ENCODE assay signal across 8 cellular contexts in genomic region chr19:40716655-40717324, GRCh38. TPM values are rescaled to one million over a fixed set of nuclear protein-coding genes. Genes with fewer than 3 reads are reported as not detected.
DNase-seq lines count a peak whose midpoint lies in the region; ATAC-seq, FAIRE-seq and TF ChIP-seq lines count a peak whose summit lies in the region.

TSS of gene COQ8B (minus strand) at chr19:40716886. CDS start at chr19:40714632, 2,254 bp downstream.
TSS of gene ITPKC (plus strand) at chr19:40717112. CDS start at chr19:40717136, 24 bp downstream.

- peak within 1 kb of the TSS; percentile 93 for H3K27ac Mint-ChIP-seq in Caco-2 (ENCODE audit: unreplicated experiment)
- H3K27ac Mint-ChIP-seq in activated CD8-positive, alpha-beta memory T cell treated with anti-CD3 and anti-CD28 coated beads, Interleukin-2, amount 10 ng/mL, durations not matched to agents 7 days and 5 days, result peak within 1 kb of the TSS; percentile 96

- DNase-seq in Caco-2, result peak; percentile 100
- peak; percentile 93 for DNase-seq in HTR-8/SVneo (ENCODE audit: insufficient read length, low spot score)
- peak; percentile 87 for DNase-seq in NOMO-1 treated with DMSO at 0.1 percent for 48 hours (lab: John Stamatoyannopoulos, UW; ENCODE audit: unreplicated experiment)
- DNase-seq in activated CD8-positive, alpha-beta memory T cell treated with anti-CD3 and anti-CD28 coated beads, Interleukin-2, amount 10 ng/mL, durations not matched to agents 7 days and 5 days, result peak; percentile 100
- peak; percentile 90 to 100 for DNase-seq in H1 (ENCODE audit: low read depth in 1 of 2, low spot score in 2 of 2)
- DNase-seq in mesenchymal stem cell, result peak; percentile 98
- peak; percentile 100 for DNase-seq in stimulated activated CD8-positive, alpha-beta memory T cell treated with anti-CD3 and anti-CD28 coated beads, Interleukin-12 subunit alpha, Interleukin-12 subunit beta, amount 100 ng/mL, for 24 hours (ENCODE audit: extremely low read depth)

- H3K14ac ChIP-seq in H1 (ENCODE audit: insufficient read length) (no peak within 1 kb of the TSS), mesenchymal stem cell (ENCODE audit: low read length in 2 of 2) (peak within 1 kb of the TSS in 1 of 2 experiments; percentile 97)

- H3K9me3 ChIP-seq in Caco-2 (no peaks in the 10 kb centered on the region), H1 (ENCODE audit: insufficient read depth in 2 of 2, low read depth in 1 of 2, low read length in 1 of 2) (no peaks in the 10 kb centered on the region), mesenchymal stem cell (ENCODE audit: control insufficient read depth, low read length) (no peaks in the 10 kb centered on the region)

- peak in 1 of 2 experiments; percentile 70; a peak in 1 of 3 replicates for TF ChIP-seq POLR2A in H1 (IDR thresholded peaks at IDR 0.05; ENCODE audit: control extremely low read depth in 1 of 2, low read depth in 2 of 2, low read length in 2 of 2)

- H3K36me3 ChIP-seq in Caco-2 (ENCODE audit: control insufficient read depth, insufficient read depth, low read length) (peaks cover 3% of the 10 kb centered on the region), H1 (ENCODE audit: control insufficient read depth in 2 of 4, insufficient read depth in 4 of 4, low read length in 3 of 4) (peaks cover 0 to 9% (median 3%) of the 10 kb centered on the region in 4 experiments; a peak in 4 of 8 replicates), mesenchymal stem cell (ENCODE audit: control insufficient read depth in 1 of 2, insufficient read depth in 2 of 2, low read depth in 1 of 2, low read length in 2 of 2) (peaks cover 6 to 11% of the 10 kb centered on the region in 2 experiments)

- H3K23me2 ChIP-seq in H1 (ENCODE audit: low read depth, low read length), result peaks cover 23% of the 10 kb centered on the region

- H2AK5ac ChIP-seq in H1 (ENCODE audit: low read depth, low read length) (peak within 1 kb of the TSS; percentile 76), mesenchymal stem cell (ENCODE audit: low read length, severe bottlenecking) (peak within 1 kb of the TSS; percentile 96)

- H2AFZ ChIP-seq in H1 (ENCODE audit: low read length) (no peak within 1 kb of the TSS), mesenchymal stem cell (ENCODE audit: low read depth, low read length) (peak within 1 kb of the TSS; percentile 37)

- H3K27me3 ChIP-seq in Caco-2 (replicated peaks; ENCODE audit: control insufficient read depth, insufficient read depth, low read length), result no peaks in the 10 kb centered on the region
- H3K27me3 ChIP-seq in H1 (replicated peaks in 1 of 4; ENCODE audit: control insufficient read depth in 3 of 4, extremely low read depth in 1 of 4, insufficient read depth in 3 of 4, low read length in 3 of 4), result no peaks in the 10 kb centered on the region
- no peaks in the 10 kb centered on the region for H3K27me3 ChIP-seq in mesenchymal stem cell (ENCODE audit: control insufficient read depth in 1 of 2, insufficient read depth in 1 of 2, low read length in 2 of 2)

- FAIRE-seq in HTR-8/SVneo (lab: Jason Lieb, UNC) (peak; percentile 70), H1 (lab: Jason Lieb, UNC) (no peak)

- peaks cover 67% of the 10 kb centered on the region for H3K36me3 Mint-ChIP-seq in Caco-2 (ENCODE audit: insufficient read depth, unreplicated experiment)
- peaks cover 6% of the 10 kb centered on the region for H3K36me3 Mint-ChIP-seq in activated CD8-positive, alpha-beta memory T cell treated with anti-CD3 and anti-CD28 coated beads, Interleukin-2, amount 10 ng/mL, durations not matched to agents 7 days and 5 days

- H3K4me3 Mint-ChIP-seq in Caco-2 (ENCODE audit: unreplicated experiment), result peak within 1 kb of the TSS; percentile 84
- peak within 1 kb of the TSS; percentile 94 for H3K4me3 Mint-ChIP-seq in activated CD8-positive, alpha-beta memory T cell treated with anti-CD3 and anti-CD28 coated beads, Interleukin-2, amount 10 ng/mL, durations not matched to agents 7 days and 5 days

- H2BK120ac ChIP-seq in H1 (replicated peaks; ENCODE audit: low read depth, low read length) (no peak within 1 kb of the TSS), mesenchymal stem cell (ENCODE audit: low read depth, low read length) (peak within 1 kb of the TSS; percentile 37)

- H3K23ac ChIP-seq in H1 (ENCODE audit: insufficient read length) (no peak within 1 kb of the TSS), mesenchymal stem cell (ENCODE audit: low read length in 2 of 2) (peak within 1 kb of the TSS; percentile 14 to 67)

- H4K8ac ChIP-seq in H1 (ENCODE audit: extremely low read depth, insufficient read depth, low read length) (peak within 1 kb of the TSS; percentile 91), mesenchymal stem cell (ENCODE audit: low read length) (peak within 1 kb of the TSS; percentile 54)

- H4K5ac ChIP-seq in H1 (ENCODE audit: insufficient read length, low read depth, low read length), result no peak within 1 kb of the TSS

- no peak for TF ChIP-seq RAD21 in H1 (IDR thresholded peaks at IDR 0.05 in 1 of 2, conservative IDR thresholded peaks at IDR 0.05 in 1 of 2; ENCODE audit: low read depth in 2 of 2, low read length in 2 of 2)

- H3K4me1 ChIP-seq in Caco-2 (peaks cover 6% of the 10 kb centered on the region; the same call in 1 of the 2 replicates), H1 (replicated peaks in 1 of 4; ENCODE audit: control insufficient read depth in 3 of 4, insufficient read depth in 4 of 4, low read length in 3 of 4) (peaks cover 0 to 25% (median 8%) of the 10 kb centered on the region in 4 experiments; a peak in 6 of 7 replicates), mesenchymal stem cell (ENCODE audit: control insufficient read depth, insufficient read depth, low read depth, low read length) (peaks cover 27% of the 10 kb centered on the region)

- H4K91ac ChIP-seq in H1 (replicated peaks; ENCODE audit: insufficient read length, low read length), result no peak within 1 kb of the TSS
- peak within 1 kb of the TSS; percentile 79 for H4K91ac ChIP-seq in mesenchymal stem cell (ENCODE audit: low read length)

- CTCF ChIA-PET in Caco-2 (lab: Charles Lee) (interaction anchor here (0.5 to 1.4 kb wide), 2 partner anchors 17 to 54 kb away, joined by 3 to 4 read pairs; no protein-coding TSS in a partner anchor), H1 (lab: Charles Lee; ENCODE audit: partially characterized antibody) (interaction anchor here (0.6 to 1.6 kb wide), 11 partner anchors 14 to 190 kb away, joined by 3 to 4 read pairs (median 3); partner anchors contain the start of gene NUMBL)
- CTCF ChIA-PET in activated CD8-positive, alpha-beta memory T cell treated with anti-CD3 and anti-CD28 coated beads, Interleukin-2, amount 10 ng/mL, durations not matched to agents 7 days and 5 days (lab: Charles Lee), result interaction anchor here (0.6 to 2.1 kb wide), 11 partner anchors 15 to 103 kb away, joined by 3 to 14 read pairs (median 5); partner anchors contain the start of genes ACTMAP, EGLN2, NUMBL and RAB4B

- peaks cover 18% of the 10 kb centered on the region for H3K4me1 Mint-ChIP-seq in Caco-2 (ENCODE audit: low read depth, unreplicated experiment)
- H3K4me1 Mint-ChIP-seq in activated CD8-positive, alpha-beta memory T cell treated with anti-CD3 and anti-CD28 coated beads, Interleukin-2, amount 10 ng/mL, durations not matched to agents 7 days and 5 days, result peaks cover 64% of the 10 kb centered on the region

- 1% methylated on average over 38 of the region's 72 CpGs; no CpG with 5 or more reads in 1 of the 2 experiments for WGBS in H1 (ENCODE audit: extremely low coverage in 1 of 2, insufficient coverage in 1 of 2, insufficient read length in 1 of 2, insufficient replicate concordance in 2 of 2, low coverage in 1 of 2, low lambda C conversion rate in 2 of 2, missing lambda C conversion rate in 1 of 2), 2 experiments
- under 1% methylated on average over 72 of the region's 72 CpGs for WGBS in mesenchymal stem cell

- intact Hi-C loops in Caco-2 (cut with micrococcal nuclease; ENCODE audit: unreplicated experiment), result loop anchor here (1.0 to 2.0 kb wide), 3 partner anchors 35 to 82 kb away; partner anchors contain the start of genes EGLN2 and SNRPA

- H2BK20ac ChIP-seq in H1 (ENCODE audit: low read length), result no peak within 1 kb of the TSS

- H3K9ac ChIP-seq in H1 (replicated peaks in 1 of 4; ENCODE audit: extremely low read depth in 1 of 4, low read depth in 3 of 4, low read length in 3 of 4) (peak within 1 kb of the TSS; percentile 82 to 90 (median 87)), mesenchymal stem cell (ENCODE audit: low read length) (peak within 1 kb of the TSS; percentile 98)

- no TSS peak for BruUV-seq in Caco-2 (replicated peaks; lab: Mats Ljungman, UMichigan)

- H3K9me3 Mint-ChIP-seq in Caco-2 (ENCODE audit: unreplicated experiment), result no peaks in the 10 kb centered on the region
- no peaks in the 10 kb centered on the region for H3K9me3 Mint-ChIP-seq in activated CD8-positive, alpha-beta memory T cell treated with anti-CD3 and anti-CD28 coated beads, Interleukin-2, amount 10 ng/mL, durations not matched to agents 7 days and 5 days (ENCODE audit: low read depth)

- ATAC-seq in GM21381 (IDR thresholded peaks at IDR 0.05; ENCODE audit: unreplicated experiment), result peak; percentile 67
- peak; percentile 70 for ATAC-seq in activated CD8-positive, alpha-beta memory T cell treated with anti-CD3 and anti-CD28 coated beads, Interleukin-2, amount 10 ng/mL, durations not matched to agents 7 days and 5 days

- no peaks in the 10 kb centered on the region for H4K20me1 ChIP-seq in H1 (replicated peaks in 1 of 2; ENCODE audit: control insufficient read depth in 1 of 2, insufficient read depth in 2 of 2, low read length in 2 of 2)

- H3K18ac ChIP-seq in H1 (ENCODE audit: extremely low read depth, low read length), result peak within 1 kb of the TSS; percentile 48
- peak within 1 kb of the TSS; percentile 89 to 96 for H3K18ac ChIP-seq in mesenchymal stem cell (ENCODE audit: low read depth in 1 of 2, low read length in 2 of 2)

- H3K4ac ChIP-seq in H1 (replicated peaks; ENCODE audit: insufficient read length, low read depth, low read length), result no peak within 1 kb of the TSS
- H3K4ac ChIP-seq in mesenchymal stem cell (ENCODE audit: low read depth in 1 of 2, low read length in 2 of 2), result peak within 1 kb of the TSS; percentile 70 to 92

- peak within 1 kb of the TSS; percentile 52 for H3K56ac ChIP-seq in H1 (replicated peaks; ENCODE audit: insufficient read length, low read depth, low read length)

- H2BK12ac ChIP-seq in H1 (ENCODE audit: low read depth, low read length) (peak within 1 kb of the TSS; percentile 94), mesenchymal stem cell (ENCODE audit: low read length in 2 of 2) (peak within 1 kb of the TSS; percentile 18 to 82)

- TF ChIP-seq EP300 in H1 (IDR thresholded peaks at IDR 0.05; ENCODE audit: borderline replicate concordance in 1 of 2, low read depth in 2 of 2, low read length in 2 of 2), result peak; percentile 71 to 99

- 0 out of 2 replicates have a peak within 1 kb of the TSS, but pooled peaks have one; percentile 61 for H2BK15ac ChIP-seq in H1 (ENCODE audit: low read length)
- H2BK15ac ChIP-seq in mesenchymal stem cell (ENCODE audit: low read depth, poor library complexity, severe bottlenecking), result peak within 1 kb of the TSS; percentile 92

- H3K79me1 ChIP-seq in H1 (ENCODE audit: low read depth, low read length) (peaks cover 10% of the 10 kb centered on the region; the same call in 1 of the 2 replicates), mesenchymal stem cell (replicated peaks; ENCODE audit: low read length, poor library complexity, severe bottlenecking) (peaks cover 9% of the 10 kb centered on the region)

- H3K27ac ChIP-seq in H1 (ENCODE audit: low read depth, low read length), result peak within 1 kb of the TSS; percentile 74
- H3K27ac ChIP-seq in mesenchymal stem cell (ENCODE audit: low read length, poor library complexity, severe bottlenecking), result peak within 1 kb of the TSS; percentile 95

- H3K4me2 ChIP-seq in H1 (ENCODE audit: insufficient read depth in 1 of 2, low read depth in 2 of 2, low read length in 2 of 2) (peak within 1 kb of the TSS; percentile 96 to 100), mesenchymal stem cell (ENCODE audit: low read length, poor library complexity, severe bottlenecking) (peak within 1 kb of the TSS; percentile 90)

- H2BK5ac ChIP-seq in H1 (ENCODE audit: low read depth, low read length), result peak within 1 kb of the TSS; percentile 96
- peak within 1 kb of the TSS; percentile 85 for H2BK5ac ChIP-seq in mesenchymal stem cell (ENCODE audit: low read depth, low read length, poor library complexity, severe bottlenecking)

- POLR2A ChIA-PET in Caco-2 (lab: Charles Lee), result interaction anchor here (0.5 to 2.4 kb wide), 20 partner anchors 9 to 509 kb away, joined by 3 to 33 read pairs (median 4); partner anchors contain the start of genes ACTMAP, EGLN2, NUMBL and RAB4B
- POLR2A ChIA-PET in H1 (lab: Charles Lee; ENCODE audit: partially characterized antibody), result interaction anchor here (0.7 to 2.4 kb wide), 20 partner anchors 13 to 547 kb away, joined by 3 to 28 read pairs (median 5); partner anchors contain the start of genes ACTMAP, EGLN2, HNRNPUL1 and NUMBL

- H3K27me3 Mint-ChIP-seq in Caco-2 (ENCODE audit: insufficient read depth, unreplicated experiment), result no peaks in the 10 kb centered on the region
- no peaks in the 10 kb centered on the region for H3K27me3 Mint-ChIP-seq in activated CD8-positive, alpha-beta memory T cell treated with anti-CD3 and anti-CD28 coated beads, Interleukin-2, amount 10 ng/mL, durations not matched to agents 7 days and 5 days

- peaks cover 0 to 34% of the 10 kb centered on the region in 2 experiments; a peak in 2 of 4 replicates for H3K79me2 ChIP-seq in H1 (ENCODE audit: control insufficient read depth in 1 of 2, insufficient read depth in 2 of 2, low read length in 2 of 2)

- no peak for TF ChIP-seq CTCF in Caco-2 (IDR thresholded peaks at IDR 0.05; ENCODE audit: insufficient read depth in 1 of 2, low read depth in 1 of 2, low read length in 1 of 2, severe bottlenecking in 1 of 2, unreplicated experiment in 1 of 2)
- TF ChIP-seq CTCF in H1 (IDR thresholded peaks at IDR 0.05; ENCODE audit: control extremely low read depth in 1 of 3, insufficient read depth in 1 of 3, low read depth in 1 of 3, low read length in 3 of 3), result peak in 1 of 3 experiments; percentile 3; a peak in 1 of 4 replicates

- H3K4me3 ChIP-seq in Caco-2 (ENCODE audit: low read depth, low read length) (peak within 1 kb of the TSS; percentile 71), H1 (ENCODE audit: extremely low read depth in 1 of 4, insufficient read depth in 2 of 4, low read depth in 3 of 4, low read length in 4 of 4) (peak within 1 kb of the TSS; percentile 72 to 94 (median 90)), mesenchymal stem cell (ENCODE audit: insufficient read depth in 1 of 2, low read depth in 1 of 2, low read length in 2 of 2) (peak within 1 kb of the TSS; percentile 75 to 98)

RNA-seq across cellular contexts. Expression of gene COQ8B, which starts in this region (rescaled TPM):
- 30.9 and 35.7 TPM in 2 replicates for total RNA-seq in Caco-2 (2022)
- 10 to 100 TPM; 28.0 to 30.9 TPM for total RNA-seq in activated CD8-positive, alpha-beta memory T cell treated with anti-CD3 and anti-CD28 coated beads, Interleukin-2, amount 10 ng/mL, durations not matched to agents 7 days and 5 days
- 39.3 and 41.7 TPM in 2 replicates for total RNA-seq in H1 (2021; fragmentation: NEBNext Ultra II Directional; extraction: Animal tissue kit (Norgen Biotek cat#: 25700))
- polyA plus RNA-seq in H1 (2011; rRNA removed), result 46.1 and 67.6 TPM in 2 replicates
- polyA plus RNA-seq in H1 (2011; cell fraction: cytosol; rRNA removed), result 51.7 TPM
- polyA plus RNA-seq in H1 (2011; cell fraction: nucleus; rRNA removed), result 116 TPM
- 20.5 to 45.8 TPM (median 40.6 TPM) in 4 replicates for polyA plus RNA-seq in H1 (2012, experiment 1 of 2)
- 48.3 TPM for polyA plus RNA-seq in H1 (2012, experiment 2 of 2)
- 22.4 TPM for polyA plus RNA-seq in H1 (2013, experiment 1 of 2)
- 20.3 TPM for polyA plus RNA-seq in H1 (2013, experiment 2 of 2)
- 25.9 and 28.6 TPM in 2 replicates for polyA minus RNA-seq in H1 (2011; rRNA and poly(A)+ RNA removed)
- polyA minus RNA-seq in H1 (2011; cell fraction: cytosol; rRNA and poly(A)+ RNA removed), result 24.7 TPM
- 35.4 TPM for polyA minus RNA-seq in H1 (2011; cell fraction: nucleus; rRNA and poly(A)+ RNA removed)
- polyA plus RNA-seq in mesenchymal stem cell (2013, experiment 1 of 2), result 12.5 TPM
- 12.4 TPM for polyA plus RNA-seq in mesenchymal stem cell (2013, experiment 2 of 2)

RNA-seq across cellular contexts. Expression of gene ITPKC, which starts in this region (rescaled TPM):
- total RNA-seq in Caco-2 (2022), result 28.5 and 31.2 TPM in 2 replicates
- 1 to 10 TPM; 5.6 to 5.8 TPM for total RNA-seq in activated CD8-positive, alpha-beta memory T cell treated with anti-CD3 and anti-CD28 coated beads, Interleukin-2, amount 10 ng/mL, durations not matched to agents 7 days and 5 days
- 8.9 and 9.5 TPM in 2 replicates for total RNA-seq in H1 (2021; fragmentation: NEBNext Ultra II Directional; extraction: Animal tissue kit (Norgen Biotek cat#: 25700))
- 5.2 and 7.8 TPM in 2 replicates for polyA plus RNA-seq in H1 (2011; rRNA removed)
- 7.0 TPM for polyA plus RNA-seq in H1 (2011; cell fraction: cytosol; rRNA removed)
- polyA plus RNA-seq in H1 (2011; cell fraction: nucleus; rRNA removed), result 12.2 TPM
- polyA plus RNA-seq in H1 (2012, experiment 1 of 2), result 6.0 to 9.0 TPM (median 8.9 TPM) in 4 replicates
- polyA plus RNA-seq in H1 (2012, experiment 2 of 2), result 8.4 TPM
- 3.4 TPM for polyA plus RNA-seq in H1 (2013, experiment 1 of 2)
- polyA plus RNA-seq in H1 (2013, experiment 2 of 2), result 3.4 TPM
- 8.5 and 11.8 TPM in 2 replicates for polyA minus RNA-seq in H1 (2011; rRNA and poly(A)+ RNA removed)
- polyA minus RNA-seq in H1 (2011; cell fraction: cytosol; rRNA and poly(A)+ RNA removed), result 6.2 TPM
- 7.3 TPM for polyA minus RNA-seq in H1 (2011; cell fraction: nucleus; rRNA and poly(A)+ RNA removed)
- 8.5 TPM for polyA plus RNA-seq in mesenchymal stem cell (2013, experiment 1 of 2)
- 8.0 TPM for polyA plus RNA-seq in mesenchymal stem cell (2013, experiment 2 of 2)

Comparison
In these comparisons a context has a peak if more than half of its experiments do, and no peak if none do; other contexts are left out.
1. Peak in every context shown above with its lines: DNase-seq, ATAC-seq, H3K4me3 ChIP-seq and H3K27ac ChIP-seq.